ENCODE assay signal across 7 cellular contexts in genomic region chr10:86888585-86889381, GRCh38.
A peak's percentile ranks its signal among the peaks of the same experiment; 100 is the strongest.
DNase-seq lines count a peak whose midpoint lies in the region; ATAC-seq and TF ChIP-seq lines count a peak whose summit lies in the region.

No MANE protein-coding gene starts in this region.

- no peaks in the 10 kb centered on the region for H3K27me3 Mint-ChIP-seq in stimulated activated memory B cell treated with anti-CD40 and anti-IgM and Interleukin-4, amounts not matched to agents 10 μg/mL and 1 μg/mL and 100 μg/mL, for 72 hours

- H3K27me3 ChIP-seq in BE2C: no peaks in the 10 kb centered on the region

- TF ChIP-seq CTCF in NB4 (IDR thresholded peaks at IDR 0.05; ENCODE audit: low read depth, low read length) (no peak), BE2C (IDR thresholded peaks at IDR 0.05; ENCODE audit: low read depth, low read length) (no peak)

- DNase-seq in NB4 (ENCODE audit: low read depth) (peak; percentile 93), dermis microvascular lymphatic vessel endothelial cell (ENCODE audit: low read depth in 2 of 2) (peak; percentile 15 to 73), BE2C (no peak)
- no peak for DNase-seq in central memory CD4-positive, alpha-beta T cell

- H3K27ac Mint-ChIP-seq in stimulated activated memory B cell treated with anti-CD40 and anti-IgM and Interleukin-4, amounts not matched to agents 10 μg/mL and 1 μg/mL and 100 μg/mL, for 72 hours: peak overlapping the region; percentile 27

- TF ChIP-seq POLR2A in NB4 (IDR thresholded peaks at IDR 0.05; ENCODE audit: extremely low read depth, insufficient read length): no peak

- no peak overlapping the region for H3K4me3 Mint-ChIP-seq in stimulated activated memory B cell treated with anti-CD40 and anti-IgM and Interleukin-4, amounts not matched to agents 10 μg/mL and 1 μg/mL and 100 μg/mL, for 72 hours

- H3K4me1 Mint-ChIP-seq in stimulated activated memory B cell treated with anti-CD40 and anti-IgM and Interleukin-4, amounts not matched to agents 10 μg/mL and 1 μg/mL and 100 μg/mL, for 72 hours: peaks cover 11% of the 10 kb centered on the region

- no peaks in the 10 kb centered on the region for H3K9me3 Mint-ChIP-seq in stimulated activated memory B cell treated with anti-CD40 and anti-IgM and Interleukin-4, amounts not matched to agents 10 μg/mL and 1 μg/mL and 100 μg/mL, for 72 hours

- peak; percentile 98 for ATAC-seq in GM18861 (IDR thresholded peaks at IDR 0.05; ENCODE audit: unreplicated experiment)
- ATAC-seq in HG02588 (IDR thresholded peaks at IDR 0.05; ENCODE audit: unreplicated experiment): peak; percentile 95
- ATAC-seq in stimulated activated memory B cell treated with anti-CD40 and anti-IgM and Interleukin-4, amounts not matched to agents 10 μg/mL and 1 μg/mL and 100 μg/mL, for 72 hours: peak; percentile 98

- H3K4me3 ChIP-seq in NB4 (ENCODE audit: low read depth, low read length) (peak overlapping the region; percentile 9), BE2C (ENCODE audit: low read depth, low read length) (no peak overlapping the region)

- no peaks in the 10 kb centered on the region; the same call in none of the 2 replicates for H3K36me3 ChIP-seq in BE2C

- H3K9me3 ChIP-seq in BE2C: no peaks in the 10 kb centered on the region

- no peaks in the 10 kb centered on the region for H3K4me1 ChIP-seq in BE2C

- H3K36me3 Mint-ChIP-seq in stimulated activated memory B cell treated with anti-CD40 and anti-IgM and Interleukin-4, amounts not matched to agents 10 μg/mL and 1 μg/mL and 100 μg/mL, for 72 hours: peaks cover 16% of the 10 kb centered on the region

Comparison
In these comparisons a context has a peak if more than half of its experiments do, and no peak if none do; other contexts are left out.
1. DNase-seq: peak in NB4 (single experiment) and dermis microvascular lymphatic vessel endothelial cell (2 of 2); none in central memory CD4-positive, alpha-beta T cell (single experiment) and BE2C (single experiment).
2. Peak in every context shown above with its lines, with median percentiles within 50 percentile points of each other: ATAC-seq.